In genomic region chr5:139686919-139687421, GRCh38 we compare ENCODE assay signal across 13 cellular contexts. TPM values are rescaled to one million over a fixed set of nuclear protein-coding genes. Genes with fewer than 3 reads are reported as not detected.
DNase-seq lines count a peak whose midpoint lies in the region; ATAC-seq and TF ChIP-seq lines count a peak whose summit lies in the region.
"Had no signal": no experiment of that assay in that cellular context is flagged by ENCODE, and none has a peak within 500 bp of the region (broad histone marks: within the 10 kb centered on the region; RNA-seq: fewer than 3 reads in every experiment).

No MANE protein-coding gene starts in this region.

- no peaks in the 10 kb centered on the region for H3K9me3 Mint-ChIP-seq in nephron
- H3K9me3 Mint-ChIP-seq in activated naive CD4-positive, alpha-beta T cell treated with anti-CD3 and anti-CD28 coated beads, Interleukin-2, amount 10 ng/mL, durations not matched to agents 7 days and 5 days, result no peaks in the 10 kb centered on the region

- no peak for DNase-seq in activated CD4-positive, alpha-beta T cell treated with anti-CD3 and anti-CD28 coated beads, Interleukin-2, amount 50 U/mL, for 1 hour
- DNase-seq in activated naive CD4-positive, alpha-beta T cell treated with anti-CD3 and anti-CD28 coated beads, Interleukin-2, amount 10 ng/mL, durations not matched to agents 7 days and 5 days, result no peak
- DNase-seq: activated CD4-positive, alpha-beta T cell treated with anti-CD3 and anti-CD28 coated beads for 4 hours; activated gamma-delta T cell treated with Interleukin-2 at 50 U/mL for 16 hours; colonic mucosa; NCI-H526 treated with DMSO at 0.1 percent for 48 hours; SJCRH30 had no signal

- H3K4me3 ChIP-seq in BLaER1 (no peak overlapping the region), OCI-LY1 (ENCODE audit: low read depth, low read length, poor library complexity, severe bottlenecking) (no peak overlapping the region), gastroesophageal sphincter (no peak overlapping the region)
- H3K4me3 ChIP-seq: colonic mucosa, SJCRH30 had no signal

- H2AFZ ChIP-seq in OCI-LY1 (ENCODE audit: low read length), result no peak overlapping the region

- TF ChIP-seq CTCF in OCI-LY1 (IDR thresholded peaks at IDR 0.05; ENCODE audit: low read length), result no peak
- no peak for TF ChIP-seq CTCF in gastroesophageal sphincter (IDR thresholded peaks at IDR 0.05)
- no peak for TF ChIP-seq CTCF in nephron (IDR thresholded peaks at IDR 0.05; ENCODE audit: unreplicated experiment in 3 of 3)

- no peak overlapping the region for H3K4me3 Mint-ChIP-seq in nephron
- no peak overlapping the region for H3K4me3 Mint-ChIP-seq in activated naive CD4-positive, alpha-beta T cell treated with anti-CD3 and anti-CD28 coated beads, Interleukin-2, amount 10 ng/mL, durations not matched to agents 7 days and 5 days

- peak overlapping the region; percentile 91 for H3K4me2 ChIP-seq in BLaER1
- no peak overlapping the region; the same call in 1 of the 2 replicates for H3K4me2 ChIP-seq in OCI-LY1 (ENCODE audit: low read length)

- ATAC-seq in gastroesophageal sphincter (no peak), HG02798 (IDR thresholded peaks at IDR 0.05; ENCODE audit: poor library complexity, unreplicated experiment) (no peak), HG02970 (IDR thresholded peaks at IDR 0.05; ENCODE audit: low FRiP score, unreplicated experiment) (no peak)

- 50 to 83% methylated on average over 1 of the region's 16 CpGs for WGBS in gastroesophageal sphincter (ENCODE audit: low coverage in 1 of 2), 2 donors

- no peaks in the 10 kb centered on the region for H3K79me2 ChIP-seq in OCI-LY1 (ENCODE audit: insufficient read depth, low read length)

- H3K9ac ChIP-seq in BLaER1 (0 out of 2 replicates have a peak overlapping the region, but pooled peaks have one; percentile 2), OCI-LY1 (ENCODE audit: low read length) (no peak overlapping the region)

- H4K20me1 ChIP-seq in BLaER1, result peaks cover 46% of the 10 kb centered on the region
- H4K20me1 ChIP-seq in OCI-LY1 (ENCODE audit: insufficient read depth, low read length), result no peaks in the 10 kb centered on the region

- H3K9me3 ChIP-seq in BLaER1, result no peaks in the 10 kb centered on the region
- no peaks in the 10 kb centered on the region for H3K9me3 ChIP-seq in OCI-LY1 (ENCODE audit: low read length)
- no peaks in the 10 kb centered on the region for H3K9me3 ChIP-seq in gastroesophageal sphincter
- H3K9me3 ChIP-seq: colonic mucosa, SJCRH30 had no signal

- no peaks in the 10 kb centered on the region for H3K9me2 ChIP-seq in OCI-LY1 (ENCODE audit: low read depth, low read length)

- no peak for TF ChIP-seq EP300 in gastroesophageal sphincter (IDR thresholded peaks at IDR 0.05)

- H3K36me3 ChIP-seq in BLaER1 (peaks cover 16% of the 10 kb centered on the region), OCI-LY1 (ENCODE audit: insufficient read depth, low read length) (peaks cover 32% of the 10 kb centered on the region), gastroesophageal sphincter (peaks cover 0 to 29% of the 10 kb centered on the region in 2 donors)
- H3K36me3 ChIP-seq: colonic mucosa had no signal

- peaks cover 35% of the 10 kb centered on the region for H3K36me3 Mint-ChIP-seq in nephron (ENCODE audit: low read depth)
- no peaks in the 10 kb centered on the region for H3K36me3 Mint-ChIP-seq in activated naive CD4-positive, alpha-beta T cell treated with anti-CD3 and anti-CD28 coated beads, Interleukin-2, amount 10 ng/mL, durations not matched to agents 7 days and 5 days

- peaks cover 75% of the 10 kb centered on the region for H3K4me1 Mint-ChIP-seq in nephron
- H3K4me1 Mint-ChIP-seq in activated naive CD4-positive, alpha-beta T cell treated with anti-CD3 and anti-CD28 coated beads, Interleukin-2, amount 10 ng/mL, durations not matched to agents 7 days and 5 days, result peaks cover 7% of the 10 kb centered on the region

- peak overlapping the region; percentile 38; the same call in 1 of the 2 replicates for H3K27ac ChIP-seq in BLaER1
- peak overlapping the region; percentile 70 for H3K27ac ChIP-seq in OCI-LY1 (ENCODE audit: low read depth, low read length, poor library complexity, severe bottlenecking)
- H3K27ac ChIP-seq in gastroesophageal sphincter, result peak overlapping the region in 3 of 4 donors; percentile 27 to 50 (median 43)
- H3K27ac ChIP-seq: colonic mucosa, SJCRH30 had no signal

- H3K27me3 ChIP-seq in BLaER1 (no peaks in the 10 kb centered on the region), OCI-LY1 (ENCODE audit: insufficient read depth, low read length) (no peaks in the 10 kb centered on the region), gastroesophageal sphincter (no peaks in the 10 kb centered on the region)
- H3K27me3 ChIP-seq: colonic mucosa, SJCRH30 had no signal

- H3K27me3 Mint-ChIP-seq in nephron (ENCODE audit: low read depth), result peaks cover 3% of the 10 kb centered on the region
- H3K27me3 Mint-ChIP-seq in activated naive CD4-positive, alpha-beta T cell treated with anti-CD3 and anti-CD28 coated beads, Interleukin-2, amount 10 ng/mL, durations not matched to agents 7 days and 5 days, result peaks cover 66% of the 10 kb centered on the region

- TF ChIP-seq POLR2A in gastroesophageal sphincter (IDR thresholded peaks at IDR 0.05), result no peak

- no peaks in the 10 kb centered on the region for H3F3A ChIP-seq in OCI-LY1 (ENCODE audit: insufficient read depth, low read length)

- H3K27ac Mint-ChIP-seq in nephron, result peak overlapping the region; percentile 64 to 76 (median 64)
- H3K27ac Mint-ChIP-seq in activated naive CD4-positive, alpha-beta T cell treated with anti-CD3 and anti-CD28 coated beads, Interleukin-2, amount 10 ng/mL, durations not matched to agents 7 days and 5 days, result no peak overlapping the region

- H3K4me1 ChIP-seq in BLaER1, result peaks cover 93% of the 10 kb centered on the region
- H3K4me1 ChIP-seq in OCI-LY1 (ENCODE audit: insufficient read depth, low read length, severe bottlenecking), result peaks cover 77% of the 10 kb centered on the region
- peaks cover 0 to 73% (median 27%) of the 10 kb centered on the region in 3 donors for H3K4me1 ChIP-seq in gastroesophageal sphincter

- CTCF ChIA-PET in activated naive CD4-positive, alpha-beta T cell treated with anti-CD3 and anti-CD28 coated beads, Interleukin-2, amount 10 ng/mL, durations not matched to agents 7 days and 5 days (lab: Charles Lee), result interaction anchor here (7.6 kb wide), 1 partner anchor 52 kb away, joined by 113 read pairs; no protein-coding TSS in a partner anchor

RNA-seq across cellular contexts. Expression of gene CXXC5, which starts 38.8 kb away (rescaled TPM):
- 10 to 100 TPM; 30.0 to 50.7 (median 35.1) TPM for total RNA-seq in gastroesophageal sphincter
